8 cellular contexts compared by ENCODE assay signal in genomic region chr1:167936068-167936929, GRCh38. TPM values are rescaled to one million over a fixed set of nuclear protein-coding genes. Genes with fewer than 3 reads are reported as not detected.
DNase-seq lines count a peak whose midpoint lies in the region; ATAC-seq, FAIRE-seq and TF ChIP-seq lines count a peak whose summit lies in the region.

Gene DCAF6, plus strand, starts transcription at chr1:167936683. Its CDS starts 229 bp downstream, at chr1:167936912.

- intact Hi-C loops in aorta (cut with DNase I): loop anchor here (2.0 to 10.0 kb wide), 4 partner anchors 114 to 221 kb away; no protein-coding TSS in a partner anchor

- H3K27me3 ChIP-seq in rectal smooth muscle tissue (ENCODE audit: control insufficient read depth, insufficient read depth, low read length) (no peaks in the 10 kb centered on the region), aorta (ENCODE audit: control insufficient read depth in 1 of 2, insufficient read depth in 2 of 2, low read length in 1 of 2) (no peaks in the 10 kb centered on the region)

- WGBS in aorta, 2 donors: 0% methylated on average over 41 to 58 of the region's 58 CpGs

- in situ Hi-C loops in astrocyte of the cerebellum (cut with HindIII; ENCODE audit: low sequenced_read_pairs): no loop called here

- peak; percentile 94 for DNase-seq in GM18507 (ENCODE audit: extremely low spot score, insufficient read length, low read depth)
- DNase-seq in NCI-H2029 treated with DMSO at 0.1 percent for 48 hours (lab: John Stamatoyannopoulos, UW): peak; percentile 78
- DNase-seq in T-helper 9 cell: peak; percentile 94
- peak; percentile 97 for DNase-seq in astrocyte of the cerebellum (ENCODE audit: low read depth)
- DNase-seq in hepatic stellate cell (ENCODE audit: low spot score): peak; percentile 98
- DNase-seq in aorta: peak; percentile 98

- H3K27ac ChIP-seq in rectal smooth muscle tissue (ENCODE audit: low read depth, low read length) (peak within 1 kb of the TSS; percentile 96), aorta (ENCODE audit: low read depth in 1 of 2, low read length in 2 of 2) (peak within 1 kb of the TSS; percentile 62 to 91)

- peak; percentile 79 for ATAC-seq in HG02981 (IDR thresholded peaks at IDR 0.05; ENCODE audit: unreplicated experiment)
- ATAC-seq in aorta (ENCODE audit: low FRiP score): peak; percentile 98

- H3K4me1 ChIP-seq in rectal smooth muscle tissue (ENCODE audit: control insufficient read depth, insufficient read depth, low read length) (peaks cover 18% of the 10 kb centered on the region), aorta (ENCODE audit: control insufficient read depth in 1 of 2, insufficient read depth in 2 of 2, low read length in 2 of 2) (no peaks in the 10 kb centered on the region)

- H3K36me3 ChIP-seq in rectal smooth muscle tissue (ENCODE audit: control insufficient read depth, insufficient read depth, low read length) (no peaks in the 10 kb centered on the region), aorta (ENCODE audit: control insufficient read depth in 1 of 2, insufficient read depth in 2 of 2, low read length in 1 of 2) (no peaks in the 10 kb centered on the region)

- peak; percentile 98 for FAIRE-seq in GM18507 (lab: Jason Lieb, UNC)

- TF ChIP-seq CTCF in astrocyte of the cerebellum (IDR thresholded peaks at IDR 0.05; ENCODE audit: low read depth, low read length, missing control alignments): no peak

- H3K9ac ChIP-seq in rectal smooth muscle tissue (ENCODE audit: low read length): peak within 1 kb of the TSS; percentile 94

- peak within 1 kb of the TSS; percentile 79 for H3K4me3 ChIP-seq in astrocyte of the cerebellum (ENCODE audit: low read depth, low read length)
- peak within 1 kb of the TSS; percentile 91 for H3K4me3 ChIP-seq in rectal smooth muscle tissue (ENCODE audit: low read length)
- H3K4me3 ChIP-seq in aorta (ENCODE audit: low read length in 2 of 2): peak within 1 kb of the TSS; percentile 84 to 94

- H3K9me3 ChIP-seq in aorta (ENCODE audit: control insufficient read depth, low read length): no peaks in the 10 kb centered on the region

RNA-seq across cellular contexts. Expression of gene DCAF6, which starts in this region (rescaled TPM):
- total RNA-seq in aorta: 10 to 100 TPM; 55.5 to 68.7 TPM
- 10 to 100 TPM; 37.3 to 43.3 TPM for polyA plus RNA-seq in aorta

Comparison
In these comparisons a context has a peak if more than half of its experiments do, and no peak if none do; other contexts are left out.
1. Peak in every context shown above with its lines: DNase-seq, ATAC-seq, H3K4me3 ChIP-seq and H3K27ac ChIP-seq.